ENCODE assay signal across 21 cellular contexts in genomic region chr5:169165052-169165451, GRCh38.
A peak's percentile ranks its signal among the peaks of the same experiment; 100 is the strongest.
DNase-seq lines count a peak whose midpoint lies in the region; ATAC-seq, FAIRE-seq and TF ChIP-seq lines count a peak whose summit lies in the region.
"Had no signal": no experiment of that assay in that cellular context is flagged by ENCODE, and none has a peak within 500 bp of the region (broad histone marks: within the 10 kb centered on the region; RNA-seq: fewer than 3 reads in every experiment).

No MANE protein-coding gene starts in this region.

- POLR2A ChIA-PET in PC-3 (lab: Charles Lee; ENCODE audit: unreplicated experiment): no interaction called here

- no TSS peak for BruUV-seq in PC-3 (replicated peaks; lab: Mats Ljungman, UMichigan)

- H3K27ac ChIP-seq in PC-3 (ENCODE audit: low read length) (peak overlapping the region; percentile 93), foreskin keratinocyte (peak overlapping the region; percentile 87), smooth muscle cell (ENCODE audit: low read depth) (peak overlapping the region; percentile 72)
- H3K27ac ChIP-seq: neutrophil had no signal

- H3K4me2 ChIP-seq in PC-3 (ENCODE audit: low read length) (peak overlapping the region; percentile 17; the same call in 1 of the 2 replicates), smooth muscle cell (no peak overlapping the region)

- H3F3A ChIP-seq in PC-3 (ENCODE audit: low read length, unreplicated experiment): peaks cover 4% of the 10 kb centered on the region
- H3F3A ChIP-seq in smooth muscle cell (ENCODE audit: low read depth): peaks cover 12% of the 10 kb centered on the region

- no peak for TF ChIP-seq CTCF in PC-3 (conservative IDR thresholded peaks at IDR 0.05; ENCODE audit: low read depth, low read length)
- TF ChIP-seq CTCF in bronchial epithelial cell (IDR thresholded peaks at IDR 0.05; ENCODE audit: insufficient read depth, low read length, severe bottlenecking): no peak
- no peak for TF ChIP-seq CTCF in foreskin keratinocyte (conservative IDR thresholded peaks at IDR 0.05)
- no peak for TF ChIP-seq CTCF in smooth muscle cell (IDR thresholded peaks at IDR 0.05; ENCODE audit: borderline replicate concordance, insufficient read depth, poor library complexity, severe bottlenecking)
- no peak for TF ChIP-seq CTCF in GM10266 (IDR thresholded peaks at IDR 0.05; ENCODE audit: control insufficient read depth, insufficient read depth, low read depth, missing control alignments)

- 100% methylated on average over 1 of the region's 1 CpG for WGBS in smooth muscle cell (ENCODE audit: low lambda C conversion rate)

- H3K36me3 ChIP-seq in PC-3 (ENCODE audit: low read depth, low read length) (no peaks in the 10 kb centered on the region), bronchial epithelial cell (ENCODE audit: control insufficient read depth, insufficient read depth, low read length) (no peaks in the 10 kb centered on the region), smooth muscle cell (ENCODE audit: low read depth) (no peaks in the 10 kb centered on the region)
- H3K36me3 ChIP-seq: neutrophil had no signal

- peaks cover 44% of the 10 kb centered on the region for H3K4me1 ChIP-seq in PC-3 (ENCODE audit: insufficient read depth, low read length)
- H3K4me1 ChIP-seq in foreskin keratinocyte: peaks cover 30% of the 10 kb centered on the region
- H3K4me1 ChIP-seq in smooth muscle cell (ENCODE audit: low read depth): peaks cover 22% of the 10 kb centered on the region

- FAIRE-seq in bronchial epithelial cell (lab: Jason Lieb, UNC) (no peak), HTR-8/SVneo (lab: Jason Lieb, UNC) (no peak)
- FAIRE-seq: colon had no signal

- CTCF ChIA-PET in PC-3 (lab: Charles Lee): no interaction called here

- H4K20me1 ChIP-seq in PC-3 (ENCODE audit: low read length): no peaks in the 10 kb centered on the region
- peaks cover 4% of the 10 kb centered on the region for H4K20me1 ChIP-seq in smooth muscle cell (ENCODE audit: low read depth)

- no peaks in the 10 kb centered on the region for H3K9me2 ChIP-seq in PC-3 (replicated peaks; ENCODE audit: low read length)

- ATAC-seq in PC-3 (no peak), foreskin keratinocyte (peak; percentile 59)

- H3K4me3 ChIP-seq in PC-3 (ENCODE audit: low read length): no peak overlapping the region
- no peak overlapping the region for H3K4me3 ChIP-seq in bronchial epithelial cell (ENCODE audit: low read depth, low read length)
- no peak overlapping the region for H3K4me3 ChIP-seq in smooth muscle cell
- H3K4me3 ChIP-seq: body of pancreas, lung, skin epidermis had no signal

- DNase-seq in PC-3 (no peak), bronchial epithelial cell (ENCODE audit: low read depth) (peak; percentile 48), foreskin keratinocyte (peak; percentile 73 to 84), smooth muscle cell (lab: John Stamatoyannopoulos, UW; ENCODE audit: unreplicated experiment) (no peak), HK-2 (ENCODE audit: unreplicated experiment) (no peak), HTR-8/SVneo (ENCODE audit: insufficient read length, low spot score) (no peak), GM10266 (ENCODE audit: extremely low spot score) (no peak)
- DNase-seq: activated CD4-positive, alpha-beta memory T cell treated with anti-CD3 and anti-CD28 coated beads, Interleukin-2, amount 10 ng/mL, durations not matched to agents 7 days and 5 days; activated effector memory CD4-positive, alpha-beta T cell treated with anti-CD3 and anti-CD28 coated beads, Interleukin-2, amount 50 U/mL, for 16 hours; activated T-cell treated with anti-CD3 and anti-CD28 coated beads for 4 hours; IMR-90; NCI-H1092 treated with DMSO at 0.1 percent for 48 hours; NCI-H2081; NCI-H774; stimulated activated CD4-positive, alpha-beta T cell treated with anti-CD3 and anti-CD28 coated beads, Interleukin-2, amount 100 ng/mL, for 24 hours; SW 1271 had no signal

- H2AFZ ChIP-seq in PC-3 (ENCODE audit: low read length) (no peak overlapping the region), smooth muscle cell (ENCODE audit: low read depth) (no peak overlapping the region)

- H3K27me3 ChIP-seq in PC-3 (ENCODE audit: low read length): 0 out of 2 replicates have a peak, but pooled peaks cover 7% of the 10 kb centered on the region
- no peaks in the 10 kb centered on the region for H3K27me3 ChIP-seq in bronchial epithelial cell (ENCODE audit: control insufficient read depth, insufficient read depth, low read length)
- no peaks in the 10 kb centered on the region for H3K27me3 ChIP-seq in foreskin keratinocyte
- H3K27me3 ChIP-seq in smooth muscle cell (ENCODE audit: low read depth): no peaks in the 10 kb centered on the region
- H3K27me3 ChIP-seq: body of pancreas, neutrophil had no signal

- H3K9ac ChIP-seq in PC-3 (ENCODE audit: low read length): peak overlapping the region; percentile 46
- no peak overlapping the region for H3K9ac ChIP-seq in smooth muscle cell (ENCODE audit: low read depth)

- H3K79me2 ChIP-seq in PC-3 (ENCODE audit: low read length) (no peaks in the 10 kb centered on the region), smooth muscle cell (ENCODE audit: low read depth) (no peaks in the 10 kb centered on the region)

- intact Hi-C loops in PC-3 (cut with micrococcal nuclease): no loop called here

- H3K9me3 ChIP-seq in PC-3 (ENCODE audit: low read length) (no peaks in the 10 kb centered on the region), smooth muscle cell (replicated peaks; ENCODE audit: low read depth) (no peaks in the 10 kb centered on the region)
- H3K9me3 ChIP-seq: body of pancreas, neutrophil had no signal

Comparison
In these comparisons a context has a peak if more than half of its experiments do, and no peak if none do; other contexts are left out.
1. DNase-seq: peak in bronchial epithelial cell (single experiment) and foreskin keratinocyte (2 of 2); none in PC-3 (single experiment), smooth muscle cell (single experiment), HK-2 (single experiment), HTR-8/SVneo (single experiment) and GM10266 (single experiment).
2. Peak in every context shown above with its lines, with median percentiles within 50 percentile points of each other: H3K27ac ChIP-seq.